18 cellular contexts compared by ENCODE assay signal in genomic region chr3:187352581-187353575, GRCh38. TPM values are rescaled to one million over a fixed set of nuclear protein-coding genes. Genes with fewer than 3 reads are reported as not detected.
A peak's percentile ranks its signal among the peaks of the same experiment; 100 is the strongest.
DNase-seq lines count a peak whose midpoint lies in the region; ATAC-seq and TF ChIP-seq lines count a peak whose summit lies in the region.
"Had no signal": no experiment of that assay in that cellular context is flagged by ENCODE, and none has a peak within 500 bp of the region (broad histone marks: within the 10 kb centered on the region; RNA-seq: fewer than 3 reads in every experiment).

No MANE protein-coding gene starts in this region.

- H3K79me2 ChIP-seq in trophoblast cell (ENCODE audit: control insufficient read depth, insufficient read depth, low read length, poor library complexity), result no peaks in the 10 kb centered on the region

- peak overlapping the region; percentile 67 for H2BK12ac ChIP-seq in trophoblast cell (ENCODE audit: low read length)

- H4K12ac ChIP-seq in trophoblast cell (ENCODE audit: low read depth, low read length), result no peak overlapping the region

- H3K9ac ChIP-seq in trophoblast cell (ENCODE audit: low read length), result no peak overlapping the region

- H3K9me3 ChIP-seq in trophoblast cell (ENCODE audit: insufficient read depth, low read depth, low read length), result no peaks in the 10 kb centered on the region
- H3K9me3 ChIP-seq: sigmoid colon, vagina had no signal

- H3K23ac ChIP-seq in trophoblast cell (ENCODE audit: low read length), result no peak overlapping the region

- ATAC-seq in HG02981 (IDR thresholded peaks at IDR 0.05; ENCODE audit: unreplicated experiment), result no peak
- ATAC-seq: GM12878 had no signal

- H3K27me3 ChIP-seq in trophoblast cell (ENCODE audit: insufficient read depth, low read length), result no peaks in the 10 kb centered on the region
- H3K27me3 ChIP-seq: sigmoid colon, vagina had no signal

- no peak overlapping the region for H3K18ac ChIP-seq in trophoblast cell (ENCODE audit: low read length)

- no CpG with 5 or more reads among the region's 13 CpGs for WGBS in trophoblast cell (ENCODE audit: extremely low coverage, insufficient coverage, insufficient read length)

- no peak overlapping the region for H2AFZ ChIP-seq in trophoblast cell (ENCODE audit: insufficient read depth, low read length, poor library complexity)

- H3K4me3 ChIP-seq in LNCaP clone FGC (ENCODE audit: low read depth, low read length) (no peak overlapping the region), trophoblast cell (ENCODE audit: low read depth, low read length) (no peak overlapping the region)
- H3K4me3 ChIP-seq: GM12878, sigmoid colon, vagina had no signal

- H3K14ac ChIP-seq in trophoblast cell (ENCODE audit: low read length), result no peak overlapping the region

- peaks cover 5 to 6% of the 10 kb centered on the region in 2 experiments for H3K4me1 ChIP-seq in trophoblast cell (ENCODE audit: control insufficient read depth in 1 of 2, insufficient read depth in 2 of 2, low read length in 2 of 2)
- H3K4me1 ChIP-seq: sigmoid colon, vagina had no signal

- H4K8ac ChIP-seq in trophoblast cell (ENCODE audit: low read depth, low read length), result peak overlapping the region; percentile 50

- H3K36me3 ChIP-seq in trophoblast cell (ENCODE audit: control insufficient read depth in 1 of 2, insufficient read depth in 2 of 2, low read length in 2 of 2), result no peaks in the 10 kb centered on the region
- H3K36me3 ChIP-seq: sigmoid colon, vagina had no signal

- H3K79me1 ChIP-seq in trophoblast cell (ENCODE audit: low read length), result peaks cover 4% of the 10 kb centered on the region

- no peak overlapping the region for H2BK120ac ChIP-seq in trophoblast cell (ENCODE audit: insufficient read depth, low read length, poor library complexity)

- H2AK5ac ChIP-seq in trophoblast cell (ENCODE audit: low read length), result no peak overlapping the region

- H3K4ac ChIP-seq in trophoblast cell (ENCODE audit: low read depth, low read length), result no peak overlapping the region

- DNase-seq in EH (ENCODE audit: low read depth), result peak; percentile 58
- peak; percentile 30 for DNase-seq in LNCaP clone FGC (ENCODE audit: low read depth)
- DNase-seq in epithelial cell of prostate (ENCODE audit: low read depth, low spot score), result peak; percentile 45
- DNase-seq in trophoblast cell, result peak; percentile 48 to 63
- DNase-seq in pons (ENCODE audit: low spot score), result no peak
- DNase-seq in SK-N-DZ (ENCODE audit: low spot score), result no peak
- DNase-seq in NCI-H2227 treated with DMSO at 0.1 percent for 48 hours (lab: John Stamatoyannopoulos, UW), result no peak
- DNase-seq: activated CD4-positive, alpha-beta T cell treated with anti-CD3 and anti-CD28 coated beads, Interleukin-2, amount 50 U/mL, for 4 hours; activated naive CD4-positive, alpha-beta T cell treated with anti-CD3 and anti-CD28 coated beads for 36 hours; activated T-cell treated with anti-CD3 and anti-CD28 coated beads, Interleukin-2, amount 50 U/mL, for 1 hour; aorta; COR-L47; NCI-H187 treated with DMSO at 0.1 percent for 48 hours; NCI-H446 treated with DMSO at 0.1 percent for 48 hours; sigmoid colon had no signal

- peak overlapping the region; percentile 21 for H3K4me2 ChIP-seq in trophoblast cell (ENCODE audit: low read length)

- no peak overlapping the region for H2BK5ac ChIP-seq in trophoblast cell (ENCODE audit: low read depth, low read length, poor library complexity)

- peak overlapping the region; percentile 22 for H3K27ac ChIP-seq in epithelial cell of prostate
- peak overlapping the region; percentile 54 for H3K27ac ChIP-seq in trophoblast cell (ENCODE audit: low read depth, low read length)
- H3K27ac ChIP-seq: sigmoid colon, vagina had no signal

- H4K91ac ChIP-seq in trophoblast cell (ENCODE audit: low read depth, low read length), result peak overlapping the region; percentile 42

- TF ChIP-seq CTCF in LNCaP clone FGC (IDR thresholded peaks at IDR 0.05; ENCODE audit: control insufficient read depth, extremely low read depth, insufficient read depth), result no peak

RNA-seq across cellular contexts. Expression of gene RTP4, which starts 15.3 kb away (rescaled TPM):
- not detected in 2 replicates for polyA plus RNA-seq in trophoblast cell (2013)
- polyA plus RNA-seq in SK-N-DZ (2014; cell fraction: cytosol; rRNA removed), result not detected in 2 replicates
- not detected in 2 replicates for polyA plus RNA-seq in SK-N-DZ (2014; cell fraction: nucleus; rRNA removed)

Comparison
In these comparisons a context has a peak if more than half of its experiments do, and no peak if none do; other contexts are left out.
1. DNase-seq: peak in EH (single experiment), LNCaP clone FGC (single experiment), epithelial cell of prostate (single experiment) and trophoblast cell (2 of 2); none in pons (single experiment), SK-N-DZ (single experiment) and NCI-H2227 treated with DMSO at 0.1 percent for 48 hours (single experiment).